17 cellular contexts compared by ENCODE assay signal in the genomic region with DNA sequence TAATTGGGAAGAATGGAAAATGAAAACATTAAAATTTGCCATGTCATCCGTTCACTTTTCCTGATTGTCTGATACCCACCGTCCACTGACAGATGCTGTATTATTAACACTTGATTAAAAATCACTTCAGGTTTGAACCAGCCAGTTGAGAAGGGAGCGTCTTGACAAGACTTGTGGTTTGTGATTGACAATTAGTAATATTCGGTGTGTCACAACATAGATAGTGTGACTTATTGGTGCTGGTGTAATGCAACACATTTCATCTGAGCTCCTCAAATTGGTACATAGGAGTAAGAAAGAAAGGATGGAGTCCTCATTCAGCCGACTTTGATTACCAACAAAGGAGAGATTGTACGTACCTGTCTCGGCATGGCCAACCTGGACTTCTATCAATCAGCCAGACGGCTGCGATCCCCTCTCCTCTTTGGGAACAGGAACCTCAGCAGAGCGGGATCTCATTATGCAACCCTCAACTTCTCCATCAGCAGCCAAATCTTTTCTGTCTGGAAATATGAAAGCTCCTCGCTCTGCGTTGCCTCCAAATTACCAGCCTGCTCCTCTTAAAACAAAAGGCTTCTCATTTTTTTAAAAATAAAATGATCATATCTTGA.
DNase-seq lines count a peak whose midpoint lies in the region; ATAC-seq lines count a peak whose summit lies in the region.
"Had no signal": no experiment of that assay in that cellular context is flagged by ENCODE, and none has a peak within 500 bp of the region (broad histone marks: within the 10 kb centered on the region; RNA-seq: fewer than 3 reads in every experiment).

No MANE protein-coding gene starts in this region.

- H3K27ac ChIP-seq in caudate nucleus (ENCODE audit: low read depth, low read length): peak overlapping the region; percentile 30
- H3K27ac ChIP-seq: C4-2B had no signal

- no peaks in the 10 kb centered on the region for H3K9me3 Mint-ChIP-seq in activated CD8-positive, alpha-beta memory T cell treated with anti-CD3 and anti-CD28 coated beads, Interleukin-2, amount 10 ng/mL, durations not matched to agents 7 days and 5 days (ENCODE audit: low read depth)

- DNase-seq in activated CD8-positive, alpha-beta memory T cell treated with anti-CD3 and anti-CD28 coated beads, Interleukin-2, amount 10 ng/mL, durations not matched to agents 7 days and 5 days: peak; percentile 14
- no peak for DNase-seq in activated CD8-positive, alpha-beta memory T cell treated with anti-CD3 and anti-CD28 coated beads, Interleukin-2, amount 50 U/mL, for 4 hours
- DNase-seq in LoVo (ENCODE audit: low spot score): peak; percentile 22
- peak in 6 of 61 donors; percentile 5 to 30 (median 9) for DNase-seq in caudate nucleus (lab: John Stamatoyannopoulos, UW)
- DNase-seq in sciatic nerve (ENCODE audit: low spot score): peak; percentile 10
- no peak for DNase-seq in hippocampal formation (lab: John Stamatoyannopoulos, UW)
- no peak for DNase-seq in GOT3 (lab: John Stamatoyannopoulos, UW)
- DNase-seq: DMS 273 treated with DMSO at 0.1 percent for 48 hours, GF-D8, KG1, NCI-H1048, NCI-H2081 treated with DMSO at 0.1 percent for 48 hours, OCI-M1, RPMI8226 had no signal

- peaks cover 12% of the 10 kb centered on the region for H3K27me3 Mint-ChIP-seq in activated CD8-positive, alpha-beta memory T cell treated with anti-CD3 and anti-CD28 coated beads, Interleukin-2, amount 10 ng/mL, durations not matched to agents 7 days and 5 days

- intact Hi-C loops in sciatic nerve (cut with DNase I): no loop called here

- no peaks in the 10 kb centered on the region for H3K4me1 Mint-ChIP-seq in activated CD8-positive, alpha-beta memory T cell treated with anti-CD3 and anti-CD28 coated beads, Interleukin-2, amount 10 ng/mL, durations not matched to agents 7 days and 5 days
- H3K4me1 Mint-ChIP-seq: GM23338 had no signal

- CTCF ChIA-PET in activated CD8-positive, alpha-beta memory T cell treated with anti-CD3 and anti-CD28 coated beads, Interleukin-2, amount 10 ng/mL, durations not matched to agents 7 days and 5 days (lab: Charles Lee): no interaction called here

- H3K36me3 Mint-ChIP-seq in activated CD8-positive, alpha-beta memory T cell treated with anti-CD3 and anti-CD28 coated beads, Interleukin-2, amount 10 ng/mL, durations not matched to agents 7 days and 5 days: no peaks in the 10 kb centered on the region

- ATAC-seq in activated CD8-positive, alpha-beta memory T cell treated with anti-CD3 and anti-CD28 coated beads, Interleukin-2, amount 10 ng/mL, durations not matched to agents 7 days and 5 days: no peak
- no peak for ATAC-seq in sciatic nerve
- no peak for ATAC-seq in HG02840 (IDR thresholded peaks at IDR 0.05; ENCODE audit: low FRiP score, unreplicated experiment)
- ATAC-seq: GM23338 had no signal

- no peak overlapping the region for H3K4me3 Mint-ChIP-seq in activated CD8-positive, alpha-beta memory T cell treated with anti-CD3 and anti-CD28 coated beads, Interleukin-2, amount 10 ng/mL, durations not matched to agents 7 days and 5 days
- H3K4me3 Mint-ChIP-seq: GM23338 had no signal

- H3K27ac Mint-ChIP-seq in activated CD8-positive, alpha-beta memory T cell treated with anti-CD3 and anti-CD28 coated beads, Interleukin-2, amount 10 ng/mL, durations not matched to agents 7 days and 5 days: no peak overlapping the region
- H3K27ac Mint-ChIP-seq: GM23338 had no signal

Comparison
In these comparisons a context has a peak if more than half of its experiments do, and no peak if none do; other contexts are left out.
1. DNase-seq: peak in activated CD8-positive, alpha-beta memory T cell treated with anti-CD3 and anti-CD28 coated beads, Interleukin-2, amount 10 ng/mL, durations not matched to agents 7 days and 5 days (single experiment), LoVo (single experiment) and sciatic nerve (single experiment); none in activated CD8-positive, alpha-beta memory T cell treated with anti-CD3 and anti-CD28 coated beads, Interleukin-2, amount 50 U/mL, for 4 hours (single experiment), hippocampal formation (0 of 2) and GOT3 (single experiment).